In genomic region chr14:39339003-39339402, GRCh38 we compare ENCODE assay signal across 1 cellular context.
TF ChIP-seq lines count a peak whose summit lies in the region.

No MANE protein-coding gene starts in this region.

TF ChIP-seq in K562, 482 proteins besides CTCF, POLR2A, EP300 and RAD21 (continued from another document):
- TF ChIP-seq NFIC (IDR thresholded peaks at IDR 0.05) (0 out of 2 replicates have a peak, but pooled peaks have one; percentile 16), DACH1 (IDR thresholded peaks at IDR 0.05; ENCODE audit: partially characterized antibody) (peak; percentile 17), MEIS2 (IDR thresholded peaks at IDR 0.05; ENCODE audit: partially characterized antibody) (peak; percentile 7), ZBTB33 (CRISPR knock-in tag; IDR thresholded peaks at IDR 0.05) (no peak), ZNF121 (CRISPR knock-in tag; conservative IDR thresholded peaks at IDR 0.05) (no peak)
TF ChIP-seq in K562: peak in this region for 5.
